27 cellular contexts compared by ENCODE assay signal in genomic region chr2:18614042-18614441, GRCh38. TPM values are rescaled to one million over a fixed set of nuclear protein-coding genes. Genes with fewer than 3 reads are reported as not detected.
"Had no signal": no experiment of that assay in that cellular context is flagged by ENCODE, and none has a peak within 500 bp of the region (broad histone marks: within the 10 kb centered on the region; RNA-seq: fewer than 3 reads in every experiment).

No MANE protein-coding gene starts in this region.

- DNase-seq: activated CD4-positive, alpha-beta T cell treated with anti-CD3 and anti-CD28 coated beads, Interleukin-2, amount 50 U/mL, for 1 hour; activated CD4-positive, CD25-positive, alpha-beta regulatory T cell treated with anti-CD3 and anti-CD28 coated beads, Interleukin-2, amount 50 U/mL, for 72 hours; activated CD8-positive, alpha-beta T cell treated with anti-CD3 and anti-CD28 coated beads, Interleukin-2, amount 10 ng/mL, durations not matched to agents 7 days and 5 days; activated gamma-delta T cell treated with Interleukin-2 at 50 U/mL for 16 hours; activated T-cell treated with anti-CD3 and anti-CD28 coated beads, Interleukin-2, amount 50 U/mL, for 1 hour; aorta; effector CD4-positive, alpha-beta T cell; glutamatergic neuron; left ventricle myocardium superior; mammary epithelial cell; midbrain; right lobe of liver; small intestine; stimulated activated naive B cell treated with anti-CD40 and anti-IgM and Interleukin-4, amounts not matched to agents 10 μg/mL and 1 μg/mL and 100 μg/mL, for 72 hours; T-cell; uterus; WERI-Rb-1 had no signal

- H3K27ac Mint-ChIP-seq: activated CD8-positive, alpha-beta T cell treated with anti-CD3 and anti-CD28 coated beads, Interleukin-2, amount 10 ng/mL, durations not matched to agents 7 days and 5 days; activated naive CD4-positive, alpha-beta T cell treated with anti-CD3 and anti-CD28 coated beads, Interleukin-2, amount 50 U/mL, for 24 hours; dendritic cell treated with granulocyte-macrophage colony-stimulating factor and Interleukin-4, amounts not matched to agents 40 ng/mL and 50 ng/mL, for 4 days; natural killer cell treated with Interleukin-12 subunit alpha and Interleukin-12 subunit beta and Interleukin-15 and Interleukin-18, amount 100 ng/mL, for 72 hours; stimulated activated naive B cell treated with anti-CD40 and anti-IgM and Interleukin-4, amounts not matched to agents 10 μg/mL and 1 μg/mL and 100 μg/mL, for 72 hours; T-cell had no signal

- H3K9me3 Mint-ChIP-seq: activated naive CD4-positive, alpha-beta T cell treated with anti-CD3 and anti-CD28 coated beads, Interleukin-2, amount 50 U/mL, for 24 hours; dendritic cell treated with granulocyte-macrophage colony-stimulating factor and Interleukin-4, amounts not matched to agents 40 ng/mL and 50 ng/mL, for 4 days; natural killer cell treated with Interleukin-12 subunit alpha and Interleukin-12 subunit beta and Interleukin-15 and Interleukin-18, amount 100 ng/mL, for 72 hours; stimulated activated naive B cell treated with anti-CD40 and anti-IgM and Interleukin-4, amounts not matched to agents 10 μg/mL and 1 μg/mL and 100 μg/mL, for 72 hours had no signal

- H3K4me3 ChIP-seq: hepatocyte, right lobe of liver, uterus had no signal

- H3K27ac ChIP-seq: hepatocyte, neutrophil, right lobe of liver, uterus, WERI-Rb-1 had no signal

- ATAC-seq: activated CD8-positive, alpha-beta T cell treated with anti-CD3 and anti-CD28 coated beads, Interleukin-2, amount 10 ng/mL, durations not matched to agents 7 days and 5 days; left ventricle myocardium superior; natural killer cell treated with Interleukin-12 subunit alpha and Interleukin-12 subunit beta and Interleukin-15 and Interleukin-18, amount 100 ng/mL, for 72 hours; right lobe of liver; stimulated activated naive B cell treated with anti-CD40 and anti-IgM and Interleukin-4, amounts not matched to agents 10 μg/mL and 1 μg/mL and 100 μg/mL, for 72 hours; T-cell had no signal

- H3K36me3 Mint-ChIP-seq: natural killer cell treated with Interleukin-12 subunit alpha and Interleukin-12 subunit beta and Interleukin-15 and Interleukin-18, amount 100 ng/mL, for 72 hours had no signal

- H3K27me3 Mint-ChIP-seq: activated naive CD4-positive, alpha-beta T cell treated with anti-CD3 and anti-CD28 coated beads, Interleukin-2, amount 50 U/mL, for 24 hours; dendritic cell treated with granulocyte-macrophage colony-stimulating factor and Interleukin-4, amounts not matched to agents 40 ng/mL and 50 ng/mL, for 4 days; natural killer cell treated with Interleukin-12 subunit alpha and Interleukin-12 subunit beta and Interleukin-15 and Interleukin-18, amount 100 ng/mL, for 72 hours; stimulated activated naive B cell treated with anti-CD40 and anti-IgM and Interleukin-4, amounts not matched to agents 10 μg/mL and 1 μg/mL and 100 μg/mL, for 72 hours; T-cell had no signal

- H3K4me3 Mint-ChIP-seq: activated CD8-positive, alpha-beta T cell treated with anti-CD3 and anti-CD28 coated beads, Interleukin-2, amount 10 ng/mL, durations not matched to agents 7 days and 5 days; activated naive CD4-positive, alpha-beta T cell treated with anti-CD3 and anti-CD28 coated beads, Interleukin-2, amount 50 U/mL, for 24 hours; dendritic cell treated with granulocyte-macrophage colony-stimulating factor and Interleukin-4, amounts not matched to agents 40 ng/mL and 50 ng/mL, for 4 days; natural killer cell treated with Interleukin-12 subunit alpha and Interleukin-12 subunit beta and Interleukin-15 and Interleukin-18, amount 100 ng/mL, for 72 hours; stimulated activated naive B cell treated with anti-CD40 and anti-IgM and Interleukin-4, amounts not matched to agents 10 μg/mL and 1 μg/mL and 100 μg/mL, for 72 hours; T-cell had no signal

- H3K4me1 Mint-ChIP-seq: activated naive CD4-positive, alpha-beta T cell treated with anti-CD3 and anti-CD28 coated beads, Interleukin-2, amount 50 U/mL, for 24 hours; stimulated activated naive B cell treated with anti-CD40 and anti-IgM and Interleukin-4, amounts not matched to agents 10 μg/mL and 1 μg/mL and 100 μg/mL, for 72 hours; T-cell had no signal

RNA-seq across cellular contexts. Expression of gene NT5C1B, which starts 24.7 kb away (rescaled TPM):
- total RNA-seq: activated CD8-positive, alpha-beta T cell treated with anti-CD3 and anti-CD28 coated beads, Interleukin-2, amount 10 ng/mL, durations not matched to agents 7 days and 5 days; aorta; bronchial epithelial cell; epithelial cell of proximal tubule; frontal cortex; hepatocyte; left ventricle myocardium superior; natural killer cell treated with Interleukin-12 subunit alpha and Interleukin-12 subunit beta and Interleukin-15 and Interleukin-18, amount 100 ng/mL, for 72 hours; right lobe of liver; T-cell; temporal lobe; uterus had no signal
- polyA plus RNA-seq: adipose tissue, aorta, mammary epithelial cell, small intestine had no signal
